ENCODE assay signal across 8 cellular contexts in genomic region chr10:76036410-76036940, GRCh38.
DNase-seq lines count a peak whose midpoint lies in the region; ATAC-seq, FAIRE-seq and TF ChIP-seq lines count a peak whose summit lies in the region.

No MANE protein-coding gene starts in this region.

- H3K4me2 ChIP-seq in K562 (ENCODE audit: insufficient read depth, low read length): no peak overlapping the region
- peak overlapping the region; percentile 65 for H3K4me2 ChIP-seq in skeletal muscle satellite cell (ENCODE audit: low read length)

- DNase-seq in Caki2 (ENCODE audit: low read depth) (peak; percentile 49), HT-29 (ENCODE audit: low spot score) (peak; percentile 54), SK-MEL-5 (ENCODE audit: low read depth, low spot score) (peak; percentile 57), K562 (ENCODE audit: extremely low read depth in 1 of 4, low spot score in 3 of 4) (peak; percentile 68 to 76 (median 76)), hypothalamus (lab: John Stamatoyannopoulos, UW) (peak in 50 of 51 donors; percentile 6 to 78 (median 53)), COR-L47 (lab: John Stamatoyannopoulos, UW) (no peak)

- no peak for TF ChIP-seq EP300 in K562 (IDR thresholded peaks at IDR 0.05; ENCODE audit: low read length)

- CTCF ChIA-PET in K562 (lab: Yijun Ruan, JAX; ENCODE audit: low intra/inter-chr PET ratio): interaction anchor here (0.6 kb wide), 1 partner anchor 802 kb away, joined by 3 read pairs; no protein-coding TSS in a partner anchor

- H3K9ac ChIP-seq in K562 (ENCODE audit: insufficient read depth in 1 of 2, low read depth in 2 of 2, low read length in 2 of 2) (no peak overlapping the region), skeletal muscle satellite cell (ENCODE audit: low read depth, low read length) (no peak overlapping the region)

- TF ChIP-seq CTCF in K562 (IDR thresholded peaks at IDR 0.05 in 2 of 3, conservative IDR thresholded peaks at IDR 0.05 in 1 of 3; ENCODE audit: insufficient read depth in 2 of 3, low read depth in 1 of 3, low read length in 3 of 3): peak; percentile 80 to 95 (median 90)

- H3K27ac ChIP-seq in K562 (ENCODE audit: extremely low read depth, low read depth, low read length): no peak overlapping the region

- TF ChIP-seq POLR2A in K562 (conservative IDR thresholded peaks at IDR 0.05): no peak

- H3K36me3 ChIP-seq in K562 (ENCODE audit: control insufficient read depth, insufficient read depth, low read length): no peaks in the 10 kb centered on the region
- H3K36me3 ChIP-seq in skeletal muscle satellite cell (ENCODE audit: insufficient read depth, low read length): no peaks in the 10 kb centered on the region

- BruUV-seq in K562 (replicated peaks; lab: Mats Ljungman, UMichigan): no TSS peak

- no peaks in the 10 kb centered on the region for H3K9me1 ChIP-seq in K562 (ENCODE audit: control insufficient read depth, insufficient read depth, low read length)

- H4K20me1 ChIP-seq in K562 (replicated peaks; ENCODE audit: control insufficient read depth, insufficient read depth, low read length): no peaks in the 10 kb centered on the region; the same call in 1 of the 2 replicates

- no peaks in the 10 kb centered on the region for H3K4me1 ChIP-seq in K562 (replicated peaks in 1 of 2; ENCODE audit: control insufficient read depth in 2 of 2, insufficient read depth in 2 of 2, low read length in 2 of 2)
- H3K4me1 ChIP-seq in skeletal muscle satellite cell (ENCODE audit: control insufficient read depth, insufficient read depth, low read length): no peaks in the 10 kb centered on the region

- WGBS in K562 (ENCODE audit: insufficient coverage, low coverage, missing lambda C conversion rate): 3% methylated on average over 11 of the region's 11 CpGs

- no peak overlapping the region for H2AFZ ChIP-seq in K562 (ENCODE audit: low read depth, low read length)

- no peak overlapping the region for H3K4me3 ChIP-seq in K562
- no peak overlapping the region for H3K4me3 ChIP-seq in skeletal muscle satellite cell (ENCODE audit: low read length)

- peak; percentile 84 for FAIRE-seq in K562 (lab: Jason Lieb, UNC)

- POLR2A ChIA-PET in K562 (lab: Yijun Ruan, JAX): interaction anchor here (0.6 to 1.2 kb wide), 3 partner anchors 15 to 583 kb away, joined by 3 to 4 read pairs (median 3); no protein-coding TSS in a partner anchor

- no peaks in the 10 kb centered on the region for H3K79me2 ChIP-seq in K562 (ENCODE audit: control insufficient read depth, insufficient read depth, low read length)

- H3K9me3 ChIP-seq in K562 (replicated peaks; ENCODE audit: control insufficient read depth, insufficient read depth, low read depth, low read length) (no peaks in the 10 kb centered on the region; the same call in 1 of the 2 replicates), skeletal muscle satellite cell (replicated peaks; ENCODE audit: low read length) (no peaks in the 10 kb centered on the region)

- H3K27me3 ChIP-seq in K562 (ENCODE audit: control insufficient read depth in 2 of 2, insufficient read depth in 2 of 2, low read length in 2 of 2) (peaks cover 4 to 8% of the 10 kb centered on the region in 2 experiments; a peak in 3 of 5 replicates), skeletal muscle satellite cell (ENCODE audit: control insufficient read depth, insufficient read depth, low read length) (no peaks in the 10 kb centered on the region)

- peak; percentile 74 to 76 for TF ChIP-seq RAD21 in K562 (CRISPR knock-in tag; conservative IDR thresholded peaks at IDR 0.05 in 1 of 2, IDR thresholded peaks at IDR 0.05 in 1 of 2)

- in situ Hi-C loops in Caki2 (cut with HindIII; ENCODE audit: low pct_unique_long_range_greater_than_20kb, low sequenced_read_pairs) (no loop called here), SK-MEL-5 (cut with HindIII; ENCODE audit: low pct_unique_long_range_greater_than_20kb, low sequenced_read_pairs) (no loop called here), K562 (cut with MboI) (no loop called here)

- ATAC-seq in GM19351 (IDR thresholded peaks at IDR 0.05; ENCODE audit: unreplicated experiment) (peak; percentile 92), K562 (peak; percentile 96)

- intact Hi-C loops in K562 (cut with micrococcal nuclease): loop anchor here (10.0 kb wide), 1 partner anchor 632 kb away; the partner anchor contains the start of gene ZNF503

TF ChIP-seq in K562, 482 proteins besides CTCF, POLR2A, EP300 and RAD21 (continues in another document):
- TF ChIP-seq SMC3 (conservative IDR thresholded peaks at IDR 0.05; ENCODE audit: insufficient read depth, low read depth, low read length): peak; percentile 87
- no peak for TF ChIP-seq SMAD1 (IDR thresholded peaks at IDR 0.05; ENCODE audit: low read depth, low read length, partially characterized antibody)
- no peak for TF ChIP-seq CEBPG (CRISPR knock-in tag; IDR thresholded peaks at IDR 0.05)
- no peak for TF ChIP-seq CEBPG (tag; conservative IDR thresholded peaks at IDR 0.05 in 1 of 2, IDR thresholded peaks at IDR 0.05 in 1 of 2)
- no peak for TF ChIP-seq HEY1 (CRISPR knock-in tag; IDR thresholded peaks at IDR 0.05; ENCODE audit: borderline replicate concordance)
- no peak for TF ChIP-seq KLF10 (CRISPR knock-in tag; IDR thresholded peaks at IDR 0.05)
- TF ChIP-seq TAF15 (IDR thresholded peaks at IDR 0.05; ENCODE audit: low read depth, low read length): no peak
- no peak for TF ChIP-seq ZNF24 (IDR thresholded peaks at IDR 0.05)
- peak; percentile 51; the same call in 1 of the 2 replicates for TF ChIP-seq STAG1 (CRISPR knock-in tag; IDR thresholded peaks at IDR 0.05; ENCODE audit: borderline replicate concordance)
- TF ChIP-seq FOXJ3 (CRISPR knock-in tag; IDR thresholded peaks at IDR 0.05): no peak
- no peak for TF ChIP-seq YY1 (IDR thresholded peaks at IDR 0.05; ENCODE audit: borderline replicate concordance in 1 of 3, control insufficient read depth in 1 of 3, extremely low read depth in 1 of 3, insufficient read depth in 3 of 3, insufficient read length in 1 of 3, insufficient replicate concordance in 2 of 3, low read depth in 1 of 3, low read length in 2 of 3)
- 0 out of 2 replicates have a peak, but pooled peaks have one; percentile 34 for TF ChIP-seq XRCC5 (IDR thresholded peaks at IDR 0.05; ENCODE audit: low read depth, low read length)
- peak; percentile 54; the same call in 1 of the 2 replicates for TF ChIP-seq RB1 (IDR thresholded peaks at IDR 0.05; ENCODE audit: low read depth)
- TF ChIP-seq ZNF780A (CRISPR knock-in tag; IDR thresholded peaks at IDR 0.05): no peak
- no peak for TF ChIP-seq NCOR1 (IDR thresholded peaks at IDR 0.05)
- no peak for TF ChIP-seq U2AF2 (optimal IDR thresholded peaks at IDR 0.05; ENCODE audit: low read depth, low read length)
- no peak for TF ChIP-seq U2AF1 (optimal IDR thresholded peaks at IDR 0.05; ENCODE audit: low read depth, low read length)
- no peak for TF ChIP-seq HDAC1 (IDR thresholded peaks at IDR 0.05)
- TF ChIP-seq ZBTB12 (CRISPR knock-in tag; IDR thresholded peaks at IDR 0.05): no peak
- TF ChIP-seq MAFF (IDR thresholded peaks at IDR 0.05; ENCODE audit: low read length): no peak
- no peak for TF ChIP-seq TFAM (CRISPR knock-in tag; conservative IDR thresholded peaks at IDR 0.05)
- no peak for TF ChIP-seq RCOR1 (IDR thresholded peaks at IDR 0.05; ENCODE audit: borderline replicate concordance in 1 of 2, low read depth in 2 of 2, low read length in 2 of 2)
- TF ChIP-seq ZNF518B (CRISPR knock-in tag; IDR thresholded peaks at IDR 0.05): no peak
- TF ChIP-seq SPI1 (IDR thresholded peaks at IDR 0.05; ENCODE audit: borderline replicate concordance, low read depth, low read length): peak; percentile 82
- TF ChIP-seq OTX1 (CRISPR knock-in tag; IDR thresholded peaks at IDR 0.05): no peak
- TF ChIP-seq SMARCE1 (IDR thresholded peaks at IDR 0.05): no peak
